ENCODE assay signal across 1 cellular context in genomic region chr3:33490641-33491241, GRCh38.
TF ChIP-seq lines count a peak whose summit lies in the region.

No MANE protein-coding gene starts in this region.

TF ChIP-seq in GM12878, 131 proteins besides CTCF, POLR2A, EP300 and RAD21 (continued from another document):
- TF ChIP-seq ZNF592 (IDR thresholded peaks at IDR 0.05) (no peak), ESRRA (IDR thresholded peaks at IDR 0.05; ENCODE audit: low read length) (no peak), CHD2 (IDR thresholded peaks at IDR 0.05; ENCODE audit: borderline replicate concordance, low read depth, low read length) (no peak), MYC (IDR thresholded peaks at IDR 0.05; ENCODE audit: insufficient read depth, insufficient read length, insufficient replicate concordance, low read length, severe bottlenecking) (no peak)
